In genomic region chrX:66002832-66003680, GRCh38 we compare ENCODE assay signal across 16 cellular contexts. TPM values are rescaled to one million over a fixed set of nuclear protein-coding genes. Genes with fewer than 3 reads are reported as not detected.
DNase-seq lines count a peak whose midpoint lies in the region; ATAC-seq and TF ChIP-seq lines count a peak whose summit lies in the region.
"Had no signal": no experiment of that assay in that cellular context is flagged by ENCODE, and none has a peak within 500 bp of the region (broad histone marks: within the 10 kb centered on the region; RNA-seq: fewer than 3 reads in every experiment).

No MANE protein-coding gene starts in this region.

- H3K27me3 ChIP-seq in BLaER1 treated with 17β-estradiol and CSF1 and Interleukin-3, amounts not matched to agents 10 nM and 100 nM, result peaks cover 0 to 31% (median 16%) of the 10 kb centered on the region in 11 experiments; a peak in 12 of 22 replicates
- no peaks in the 10 kb centered on the region for H3K27me3 ChIP-seq in Loucy (ENCODE audit: insufficient read depth, low read length, poor library complexity, severe bottlenecking)
- H3K27me3 ChIP-seq: hepatocyte had no signal

- no peak overlapping the region for H2AFZ ChIP-seq in Loucy (ENCODE audit: low read length)
- H2AFZ ChIP-seq: hepatocyte had no signal

- peaks cover 0 to 6% (median 0%) of the 10 kb centered on the region in 11 experiments; a peak in 1 of 22 replicates for H3K36me3 ChIP-seq in BLaER1 treated with 17β-estradiol and CSF1 and Interleukin-3, amounts not matched to agents 10 nM and 100 nM
- H3K36me3 ChIP-seq in Loucy (ENCODE audit: insufficient read depth, low read length), result no peaks in the 10 kb centered on the region
- H3K36me3 ChIP-seq: left ventricle myocardium inferior had no signal

- no peaks in the 10 kb centered on the region for H3K27me3 Mint-ChIP-seq in activated T-cell treated with anti-CD3 and anti-CD28 coated beads, Interleukin-2, amount 50 U/mL, for 4 hours (ENCODE audit: low read depth)

- peak overlapping the region in 10 of 11 experiments; percentile 35 to 88 (median 82); a peak in 19 of 22 replicates for H3K27ac ChIP-seq in BLaER1 treated with 17β-estradiol and CSF1 and Interleukin-3, amounts not matched to agents 10 nM and 100 nM
- H3K27ac ChIP-seq: hepatocyte had no signal

- peaks cover 2 to 22% (median 10%) of the 10 kb centered on the region in 11 experiments; a peak in 13 of 22 replicates for H3K9me3 ChIP-seq in BLaER1 treated with 17β-estradiol and CSF1 and Interleukin-3, amounts not matched to agents 10 nM and 100 nM (replicated peaks in 1 of 11)
- H3K9me3 ChIP-seq in Loucy (ENCODE audit: insufficient read depth, low read depth, low read length), result no peaks in the 10 kb centered on the region
- H3K9me3 ChIP-seq: left ventricle myocardium inferior had no signal

- peaks cover 10% of the 10 kb centered on the region for H3F3A ChIP-seq in Loucy (ENCODE audit: low read depth)

- peaks cover 4% of the 10 kb centered on the region for H3K9me3 Mint-ChIP-seq in activated T-cell treated with anti-CD3 and anti-CD28 coated beads, Interleukin-2, amount 50 U/mL, for 4 hours
- H3K9me3 Mint-ChIP-seq: HFFc6 had no signal

- H3K4me1 Mint-ChIP-seq in activated T-cell treated with anti-CD3 and anti-CD28 coated beads, Interleukin-2, amount 50 U/mL, for 4 hours (ENCODE audit: low read depth), result peaks cover 70% of the 10 kb centered on the region

- peaks cover 29 to 97% (median 90%) of the 10 kb centered on the region in 10 experiments for H3K4me1 ChIP-seq in BLaER1 treated with 17β-estradiol and CSF1 and Interleukin-3, amounts not matched to agents 10 nM and 100 nM
- peaks cover 94% of the 10 kb centered on the region for H3K4me1 ChIP-seq in Loucy (ENCODE audit: insufficient read depth, low read length, poor library complexity, severe bottlenecking)
- H3K4me1 ChIP-seq: left ventricle myocardium inferior had no signal

- H3K9me2 ChIP-seq in Loucy (replicated peaks; ENCODE audit: low read depth, low read length), result no peaks in the 10 kb centered on the region

- H3K4me2 ChIP-seq in BLaER1 treated with 17β-estradiol and CSF1 and Interleukin-3, amounts not matched to agents 10 nM and 100 nM, result peak overlapping the region; percentile 37 to 84 (median 70)
- no peak overlapping the region for H3K4me2 ChIP-seq in Loucy (ENCODE audit: low read depth, low read length, poor library complexity, severe bottlenecking)
- H3K4me2 ChIP-seq: hepatocyte had no signal

- H4K20me1 ChIP-seq in BLaER1 treated with 17β-estradiol and CSF1 and Interleukin-3, amounts not matched to agents 10 nM and 100 nM, result no peaks in the 10 kb centered on the region
- no peaks in the 10 kb centered on the region for H4K20me1 ChIP-seq in Loucy (ENCODE audit: insufficient read depth, low read length, poor library complexity, severe bottlenecking)

- no peaks in the 10 kb centered on the region for H3K79me2 ChIP-seq in Loucy (ENCODE audit: insufficient read depth, low read length)
- H3K79me2 ChIP-seq: hepatocyte had no signal

- H3K9ac ChIP-seq in BLaER1 treated with 17β-estradiol and CSF1 and Interleukin-3, amounts not matched to agents 10 nM and 100 nM, result peak overlapping the region in 8 of 11 experiments; percentile 3 to 52 (median 36); a peak in 9 of 22 replicates
- peak overlapping the region; percentile 78 for H3K9ac ChIP-seq in Loucy (ENCODE audit: low read depth, low read length, poor library complexity, severe bottlenecking)

- ATAC-seq in GM18867 (IDR thresholded peaks at IDR 0.05; ENCODE audit: unreplicated experiment), result peak; percentile 78
- peak; percentile 42 for ATAC-seq in HG02610 (IDR thresholded peaks at IDR 0.05; ENCODE audit: unreplicated experiment)
- ATAC-seq in left lobe of liver, result no peak
- no peak for ATAC-seq in HG02840 (IDR thresholded peaks at IDR 0.05; ENCODE audit: low FRiP score, unreplicated experiment)
- ATAC-seq in activated T-cell treated with anti-CD3 and anti-CD28 coated beads, Interleukin-2, amount 50 U/mL, for 4 hours, result no peak
- ATAC-seq: WTC11 had no signal

- no peaks in the 10 kb centered on the region for H3K36me3 Mint-ChIP-seq in activated T-cell treated with anti-CD3 and anti-CD28 coated beads, Interleukin-2, amount 50 U/mL, for 4 hours (ENCODE audit: insufficient read depth)
- H3K36me3 Mint-ChIP-seq: WTC11 had no signal

- no peak for DNase-seq in midbrain (lab: John Stamatoyannopoulos, UW)
- no peak for DNase-seq in left lobe of liver (ENCODE audit: low spot score)
- no peak for DNase-seq in activated T-cell treated with anti-CD3 and anti-CD28 coated beads, Interleukin-2, amount 50 U/mL, for 4 hours
- DNase-seq: HFFc6, left ventricle myocardium inferior, NCI-H1417 had no signal

- no peak overlapping the region for H3K4me3 Mint-ChIP-seq in activated T-cell treated with anti-CD3 and anti-CD28 coated beads, Interleukin-2, amount 50 U/mL, for 4 hours
- H3K4me3 Mint-ChIP-seq: HFFc6, WTC11 had no signal

- TF ChIP-seq CTCF in Loucy (conservative IDR thresholded peaks at IDR 0.05; ENCODE audit: low read length), result no peak

- H3K4me3 ChIP-seq in BLaER1 treated with 17β-estradiol and CSF1 and Interleukin-3, amounts not matched to agents 10 nM and 100 nM, result peak overlapping the region in 1 of 10 experiments; percentile 6; a peak in 2 of 20 replicates
- H3K4me3 ChIP-seq in Loucy (ENCODE audit: low read length, poor library complexity, severe bottlenecking), result no peak overlapping the region
- H3K4me3 ChIP-seq: hepatocyte, left ventricle myocardium inferior had no signal

RNA-seq across cellular contexts. Expression of gene VSIG4, which starts 36.8 kb away (rescaled TPM):
- 16.1 TPM for total RNA-seq in left lobe of liver
- total RNA-seq in activated T-cell treated with anti-CD3 and anti-CD28 coated beads, Interleukin-2, amount 50 U/mL, for 4 hours, result under 1 TPM; 0.19 to 0.21 (median 0.20) TPM
- total RNA-seq: bronchial epithelial cell, endothelial cell of umbilical vein, HFFc6, SK-MEL-5 had no signal

Comparison
In these comparisons a context has a peak if more than half of its experiments do, and no peak if none do; other contexts are left out.
1. ATAC-seq: peak in GM18867 (single experiment) and HG02610 (single experiment); none in left lobe of liver (single experiment), HG02840 (single experiment) and activated T-cell treated with anti-CD3 and anti-CD28 coated beads, Interleukin-2, amount 50 U/mL, for 4 hours (0 of 2).
2. RNA of gene VSIG4, which starts 36.8 kb away (total RNA-seq): 16.1 TPM in left lobe of liver (single experiment); 0.19 to 0.21 TPM in activated T-cell treated with anti-CD3 and anti-CD28 coated beads, Interleukin-2, amount 50 U/mL, for 4 hours; every median in the first group is over 10 times any median in the second.